In the genomic region with DNA sequence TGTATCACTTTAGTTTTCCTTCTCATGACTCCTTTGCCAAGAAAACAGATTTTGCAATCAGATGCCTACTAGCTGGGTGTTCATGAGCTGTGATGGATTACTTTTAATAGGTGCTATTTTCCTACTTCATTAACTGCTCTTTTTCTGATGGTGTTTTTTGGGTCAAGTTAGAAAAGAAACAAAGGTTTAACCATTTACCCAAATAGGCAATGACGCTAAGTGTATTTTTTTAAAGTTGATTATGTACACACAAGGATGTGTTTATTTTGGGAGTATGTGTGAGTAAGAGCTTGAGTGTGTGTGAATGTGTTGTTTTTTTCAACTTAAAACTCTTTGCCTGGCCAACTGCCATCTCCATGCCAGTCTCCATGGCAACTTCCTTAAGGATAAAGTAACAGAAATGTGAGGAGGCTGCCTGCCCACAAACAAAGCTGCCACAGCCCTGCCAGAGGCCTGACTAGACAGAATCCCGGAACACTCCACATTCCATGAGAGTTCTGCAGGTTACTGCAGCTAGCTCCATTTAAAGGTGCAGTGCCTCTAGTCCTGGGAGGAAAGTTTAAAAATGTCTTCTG, we compare ENCODE assay signal across 8 cellular contexts.
DNase-seq lines count a peak whose midpoint lies in the region; ATAC-seq and TF ChIP-seq lines count a peak whose summit lies in the region.

No MANE protein-coding gene starts in this region.

- no peak for TF ChIP-seq POLR2A in body of pancreas (IDR thresholded peaks at IDR 0.05)

- H3K9me3 ChIP-seq in body of pancreas, result no peaks in the 10 kb centered on the region
- no peaks in the 10 kb centered on the region for H3K9me3 ChIP-seq in iPS-18a (ENCODE audit: control insufficient read depth, low read depth, low read length)

- H3K36me3 ChIP-seq in body of pancreas (replicated peaks in 1 of 2; ENCODE audit: insufficient read depth in 1 of 2, low read depth in 2 of 2), result no peaks in the 10 kb centered on the region
- H3K36me3 ChIP-seq in iPS-18a (ENCODE audit: control insufficient read depth, low read depth, low read length), result no peaks in the 10 kb centered on the region

- WGBS in body of pancreas, 2 donors, result 5 to 12% methylated on average over 2 of the region's 2 CpGs

- peak; percentile 98 for DNase-seq in AG10803 (ENCODE audit: low read depth)
- DNase-seq in NCI-H187 (lab: John Stamatoyannopoulos, UW), result peak; percentile 13 to 18
- peak; percentile 64 to 81 (median 72) for DNase-seq in body of pancreas
- peak; percentile 78 for DNase-seq in superior temporal gyrus (ENCODE audit: extremely low spot score)
- DNase-seq in stimulated activated CD8-positive, alpha-beta memory T cell treated with anti-CD3 and anti-CD28 coated beads, Interleukin-4, amount 100 ng/mL, for 48 hours, result no peak
- no peak for DNase-seq in glutamatergic neuron

- H3K9ac ChIP-seq in iPS-18a (ENCODE audit: low read length), result peak overlapping the region; percentile 13

- no peaks in the 10 kb centered on the region for H3K4me1 ChIP-seq in body of pancreas
- no peaks in the 10 kb centered on the region for H3K4me1 ChIP-seq in iPS-18a (ENCODE audit: control insufficient read depth, low read depth, low read length)

- ATAC-seq in body of pancreas, result peak; percentile 98
- ATAC-seq in GM18517 (IDR thresholded peaks at IDR 0.05; ENCODE audit: unreplicated experiment), result no peak

- H3K27me3 Mint-ChIP-seq in glutamatergic neuron (ENCODE audit: unreplicated experiment), result no peaks in the 10 kb centered on the region

- no peak for TF ChIP-seq CTCF in AG10803 (conservative IDR thresholded peaks at IDR 0.05; ENCODE audit: low read length)
- no peak for TF ChIP-seq CTCF in body of pancreas (IDR thresholded peaks at IDR 0.05)
- TF ChIP-seq CTCF in glutamatergic neuron (IDR thresholded peaks at IDR 0.05; ENCODE audit: partially characterized antibody, unreplicated experiment), result no peak

- no peak overlapping the region for H3K27ac ChIP-seq in body of pancreas
- no peak overlapping the region for H3K27ac ChIP-seq in iPS-18a (ENCODE audit: low read length)

- intact Hi-C loops in body of pancreas (cut with DNase I), result no loop called here

- no peaks in the 10 kb centered on the region for H3K27me3 ChIP-seq in body of pancreas
- H3K27me3 ChIP-seq in iPS-18a (ENCODE audit: control insufficient read depth, insufficient read depth, low read length), result no peaks in the 10 kb centered on the region

- H3K36me3 Mint-ChIP-seq in glutamatergic neuron (ENCODE audit: unreplicated experiment), result no peaks in the 10 kb centered on the region

- no peak overlapping the region for H3K27ac Mint-ChIP-seq in glutamatergic neuron (ENCODE audit: unreplicated experiment)

- no peak overlapping the region for H3K4me3 ChIP-seq in AG10803 (ENCODE audit: low read length)
- H3K4me3 ChIP-seq in body of pancreas, result no peak overlapping the region
- no peak overlapping the region for H3K4me3 ChIP-seq in iPS-18a (ENCODE audit: low read length)

- H3K4me1 Mint-ChIP-seq in glutamatergic neuron (ENCODE audit: low read depth, unreplicated experiment), result peaks cover 3% of the 10 kb centered on the region

- no peak overlapping the region for H3K4me3 Mint-ChIP-seq in glutamatergic neuron (ENCODE audit: unreplicated experiment)

- H3K9me3 Mint-ChIP-seq in glutamatergic neuron (ENCODE audit: unreplicated experiment), result no peaks in the 10 kb centered on the region

Comparison
In these comparisons a context has a peak if more than half of its experiments do, and no peak if none do; other contexts are left out.
1. DNase-seq: peak in AG10803 (single experiment), NCI-H187 (2 of 2), body of pancreas (4 of 4) and superior temporal gyrus (single experiment); none in stimulated activated CD8-positive, alpha-beta memory T cell treated with anti-CD3 and anti-CD28 coated beads, Interleukin-4, amount 100 ng/mL, for 48 hours (single experiment) and glutamatergic neuron (single experiment).